16 cellular contexts compared by ENCODE assay signal in the genomic region with DNA sequence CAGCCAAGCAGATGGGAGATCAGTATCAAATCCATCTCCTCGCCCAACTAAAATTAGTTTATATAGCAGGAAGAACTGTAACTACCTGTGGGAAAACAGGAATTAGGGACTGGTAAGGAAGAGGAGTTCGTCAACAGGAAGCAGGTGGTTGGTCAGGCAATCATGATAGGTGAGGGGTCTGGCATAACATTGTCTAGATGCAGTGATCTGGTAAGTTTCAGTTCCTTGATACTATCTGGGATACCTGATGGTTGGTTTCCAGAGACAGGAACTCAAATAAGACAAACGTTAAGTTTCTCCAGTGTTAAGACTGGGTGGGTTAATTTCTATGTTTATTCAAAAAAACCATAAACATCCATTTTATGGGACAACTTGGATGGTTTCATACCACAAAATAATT. TPM values are rescaled to one million over a fixed set of nuclear protein-coding genes. Genes with fewer than 3 reads are reported as not detected.
DNase-seq lines count a peak whose midpoint lies in the region; ATAC-seq, FAIRE-seq and TF ChIP-seq lines count a peak whose summit lies in the region.
"Had no signal": no experiment of that assay in that cellular context is flagged by ENCODE, and none has a peak within 500 bp of the region (broad histone marks: within the 10 kb centered on the region; RNA-seq: fewer than 3 reads in every experiment).

No MANE protein-coding gene starts in this region.

- H3K4me2 ChIP-seq in A549: no peak overlapping the region
- H3K4me2 ChIP-seq: GM23338 had no signal

- no peak overlapping the region for H3K4me3 ChIP-seq in A549
- no peak overlapping the region for H3K4me3 ChIP-seq in bronchial epithelial cell (ENCODE audit: low read depth, low read length)
- H3K4me3 ChIP-seq: GM12878, GM23338, HAP-1 had no signal

- TF ChIP-seq EP300 in A549 (IDR thresholded peaks at IDR 0.05): no peak

- H3K27ac ChIP-seq in A549: no peak overlapping the region
- H3K27ac ChIP-seq: 22Rv1 had no signal

- DNase-seq in A549 (ENCODE audit: low read depth in 1 of 2, low spot score in 1 of 2) (no peak), NAMALWA (ENCODE audit: low spot score) (peak; percentile 23), bronchial epithelial cell (ENCODE audit: low read depth) (no peak), lung microvascular endothelial cell (ENCODE audit: low read depth in 2 of 2) (peak; percentile 3 to 14), NCI-H1417 treated with DMSO at 0.1 percent for 48 hours (lab: John Stamatoyannopoulos, UW) (no peak), superior temporal gyrus (ENCODE audit: extremely low spot score) (no peak)
- DNase-seq in activated T-cell treated with anti-CD3 and anti-CD28 coated beads, Interleukin-2, amount 50 U/mL, for 48 hours: no peak
- DNase-seq in activated CD4-positive, CD25-positive, alpha-beta regulatory T cell treated with anti-CD3 and anti-CD28 coated beads, Interleukin-2, amount 50 U/mL, for 72 hours: no peak
- DNase-seq: CD8-positive, alpha-beta memory T cell; DMS53 had no signal

- POLR2A ChIA-PET in A549 (lab: Yijun Ruan, JAX): no interaction called here

- H3K27me3 ChIP-seq in bronchial epithelial cell (ENCODE audit: control insufficient read depth, insufficient read depth, low read length): no peaks in the 10 kb centered on the region

- no peaks in the 10 kb centered on the region for H3K4me1 ChIP-seq in A549
- H3K4me1 ChIP-seq: HAP-1 had no signal

- no peaks in the 10 kb centered on the region for H3K36me3 ChIP-seq in bronchial epithelial cell (ENCODE audit: control insufficient read depth, insufficient read depth, low read length)
- H3K36me3 ChIP-seq: HAP-1 had no signal

- CTCF ChIA-PET in A549 (lab: Yijun Ruan, JAX): no interaction called here

- no peaks in the 10 kb centered on the region for H3K9me3 ChIP-seq in A549
- H3K9me3 ChIP-seq: HAP-1 had no signal

- ATAC-seq in A549: no peak
- ATAC-seq: GM12878, GM23338 had no signal

- TF ChIP-seq RAD21 in A549 (conservative IDR thresholded peaks at IDR 0.05 in 1 of 2, IDR thresholded peaks at IDR 0.05 in 1 of 2): no peak

- no peak for TF ChIP-seq POLR2A in A549 (IDR thresholded peaks at IDR 0.05; ENCODE audit: low read length)

- WGBS in A549 (ENCODE audit: missing lambda C conversion rate): 88% methylated on average over 3 of the region's 3 CpGs

- FAIRE-seq in A549 (lab: Jason Lieb, UNC) (peak; percentile 76), bronchial epithelial cell (lab: Jason Lieb, UNC) (peak; percentile 7)
- FAIRE-seq: GM12878, GM18507 had no signal

- TF ChIP-seq CTCF in A549 (IDR thresholded peaks at IDR 0.05) (no peak), bronchial epithelial cell (IDR thresholded peaks at IDR 0.05; ENCODE audit: insufficient read depth, low read length, severe bottlenecking) (no peak)

TF ChIP-seq in A549, 52 proteins besides CTCF, POLR2A, EP300 and RAD21:
- TF ChIP-seq MAFK (IDR thresholded peaks at IDR 0.05; ENCODE audit: partially characterized antibody) (no peak), JUNB (IDR thresholded peaks at IDR 0.05) (no peak), MYC (IDR thresholded peaks at IDR 0.05; ENCODE audit: borderline replicate concordance, low read length) (no peak), ZFP36 (IDR thresholded peaks at IDR 0.05; ENCODE audit: borderline replicate concordance, partially characterized antibody) (no peak), HEYL (CRISPR knock-in tag; IDR thresholded peaks at IDR 0.05) (no peak), PHF8 (IDR thresholded peaks at IDR 0.05; ENCODE audit: borderline replicate concordance, low read depth) (no peak), SREBF2 (IDR thresholded peaks at IDR 0.05) (no peak), RFX5 (IDR thresholded peaks at IDR 0.05) (no peak), RARB (CRISPR knock-in tag; IDR thresholded peaks at IDR 0.05) (no peak)
- TF ChIP-seq, protein P1, sequence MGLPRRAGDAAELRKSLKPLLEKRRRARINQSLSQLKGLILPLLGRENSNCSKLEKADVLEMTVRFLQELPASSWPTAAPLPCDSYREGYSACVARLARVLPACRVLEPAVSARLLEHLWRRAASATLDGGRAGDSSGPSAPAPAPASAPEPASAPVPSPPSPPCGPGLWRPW (IDR thresholded peaks at IDR 0.05): no peak
- TF ChIP-seq, protein P2, sequence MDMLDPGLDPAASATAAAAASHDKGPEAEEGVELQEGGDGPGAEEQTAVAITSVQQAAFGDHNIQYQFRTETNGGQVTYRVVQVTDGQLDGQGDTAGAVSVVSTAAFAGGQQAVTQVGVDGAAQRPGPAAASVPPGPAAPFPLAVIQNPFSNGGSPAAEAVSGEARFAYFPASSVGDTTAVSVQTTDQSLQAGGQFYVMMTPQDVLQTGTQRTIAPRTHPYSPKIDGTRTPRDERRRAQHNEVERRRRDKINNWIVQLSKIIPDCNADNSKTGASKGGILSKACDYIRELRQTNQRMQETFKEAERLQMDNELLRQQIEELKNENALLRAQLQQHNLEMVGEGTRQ (IDR thresholded peaks at IDR 0.05): no peak
- TF ChIP-seq, protein P3, sequence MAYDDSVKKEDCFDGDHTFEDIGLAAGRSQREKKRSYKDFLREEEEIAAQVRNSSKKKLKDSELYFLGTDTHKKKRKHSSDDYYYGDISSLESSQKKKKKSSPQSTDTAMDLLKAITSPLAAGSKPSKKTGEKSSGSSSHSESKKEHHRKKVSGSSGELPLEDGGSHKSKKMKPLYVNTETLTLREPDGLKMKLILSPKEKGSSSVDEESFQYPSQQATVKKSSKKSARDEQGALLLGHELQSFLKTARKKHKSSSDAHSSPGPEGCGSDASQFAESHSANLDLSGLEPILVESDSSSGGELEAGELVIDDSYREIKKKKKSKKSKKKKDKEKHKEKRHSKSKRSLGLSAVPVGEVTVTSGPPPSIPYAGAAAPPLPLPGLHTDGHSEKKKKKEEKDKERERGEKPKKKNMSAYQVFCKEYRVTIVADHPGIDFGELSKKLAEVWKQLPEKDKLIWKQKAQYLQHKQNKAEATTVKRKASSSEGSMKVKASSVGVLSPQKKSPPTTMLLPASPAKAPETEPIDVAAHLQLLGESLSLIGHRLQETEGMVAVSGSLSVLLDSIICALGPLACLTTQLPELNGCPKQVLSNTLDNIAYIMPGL (CRISPR knock-in tag; IDR thresholded peaks at IDR 0.05; ENCODE audit: borderline replicate concordance): no peak

RNA-seq across cellular contexts. Expression of a gene that starts 53.8 kb away (rescaled TPM):
- polyA plus RNA-seq in A549 (2011; rRNA removed) (15.2 and 17.9 TPM in 2 replicates), A549 (2017; fragmentation: RNase III; extraction: RNeasy Plus Mini Kit Qiagen cat#74134 plus additional on column Dnase treatment) (9.1 to 10.7 TPM (median 9.6 TPM) in 3 replicates)
- polyA plus RNA-seq in A549 (2012; cell fraction: cytosol; rRNA removed): 4.5 and 4.7 TPM in 2 replicates
- polyA plus RNA-seq in A549 (2012; cell fraction: nucleus; rRNA removed): 1.0 and 1.4 TPM in 2 replicates
- 12.0 and 12.1 TPM in 2 replicates for polyA minus RNA-seq in A549 (2011; rRNA and poly(A)+ RNA removed)
- total RNA-seq in bronchial epithelial cell (2.4 and 4.2 TPM in 2 replicates), lung microvascular endothelial cell (6.1 and 8.5 TPM in 2 replicates)
- polyA plus RNA-seq: IgD-negative memory B cell had no signal

Comparison
In these comparisons a context has a peak if more than half of its experiments do, and no peak if none do; other contexts are left out.
1. DNase-seq: peak in NAMALWA (single experiment) and lung microvascular endothelial cell (2 of 2); none in A549 (0 of 2), bronchial epithelial cell (single experiment), NCI-H1417 treated with DMSO at 0.1 percent for 48 hours (single experiment), activated T-cell treated with anti-CD3 and anti-CD28 coated beads, Interleukin-2, amount 50 U/mL, for 48 hours (0 of 2), activated CD4-positive, CD25-positive, alpha-beta regulatory T cell treated with anti-CD3 and anti-CD28 coated beads, Interleukin-2, amount 50 U/mL, for 72 hours (single experiment) and superior temporal gyrus (single experiment).